13 cellular contexts compared by ENCODE assay signal in genomic region chr4:187380181-187380581, GRCh38.
DNase-seq lines count a peak whose midpoint lies in the region; ATAC-seq, FAIRE-seq and TF ChIP-seq lines count a peak whose summit lies in the region.
"Had no signal": no experiment of that assay in that cellular context is flagged by ENCODE, and none has a peak within 500 bp of the region (broad histone marks: within the 10 kb centered on the region; RNA-seq: fewer than 3 reads in every experiment).

No MANE protein-coding gene starts in this region.

- no peak overlapping the region for H3K27ac Mint-ChIP-seq in MCF 10A (ENCODE audit: low read depth, unreplicated experiment)
- H3K27ac Mint-ChIP-seq: B cell, IgD-negative memory B cell had no signal

- H3K27ac ChIP-seq in breast epithelium, result no peak overlapping the region
- no peak overlapping the region for H3K27ac ChIP-seq in RWPE2 (ENCODE audit: poor library complexity, severe bottlenecking)
- no peak overlapping the region for H3K27ac ChIP-seq in foreskin keratinocyte
- H3K27ac ChIP-seq: SK-N-MC had no signal

- no TSS peak for BruUV-seq in MCF 10A (replicated peaks; lab: Mats Ljungman, UMichigan)

- H3K36me3 ChIP-seq in breast epithelium, result no peaks in the 10 kb centered on the region
- H3K36me3 ChIP-seq in RWPE2 (ENCODE audit: low read depth), result no peaks in the 10 kb centered on the region
- H3K36me3 ChIP-seq: HAP-1 had no signal

- no peak overlapping the region for H3K4me3 Mint-ChIP-seq in MCF 10A (ENCODE audit: unreplicated experiment)
- H3K4me3 Mint-ChIP-seq: B cell, IgD-negative memory B cell had no signal

- H3K4me1 Mint-ChIP-seq in MCF 10A (ENCODE audit: insufficient read depth, unreplicated experiment), result no peaks in the 10 kb centered on the region
- H3K4me1 Mint-ChIP-seq: B cell, IgD-negative memory B cell had no signal

- intact Hi-C loops in MCF 10A (cut with micrococcal nuclease), result loop anchor here (1.0 kb wide), 1 partner anchor 655 kb away; no protein-coding TSS in a partner anchor
- intact Hi-C loops in breast epithelium (cut with DNase I; ENCODE audit: low total_unique reads), result no loop called here
- intact Hi-C loops in posterior vena cava (cut with DNase I), result no loop called here

- H3K9me3 ChIP-seq in breast epithelium (peaks cover 0 to 9% of the 10 kb centered on the region in 2 donors), RWPE2 (ENCODE audit: severe bottlenecking) (no peaks in the 10 kb centered on the region)
- H3K9me3 ChIP-seq: HAP-1 had no signal

- no peak for FAIRE-seq in frontal cortex (lab: Jason Lieb, UNC)

- H3K4me3 ChIP-seq in breast epithelium (no peak overlapping the region), RWPE2 (ENCODE audit: severe bottlenecking) (no peak overlapping the region)
- H3K4me3 ChIP-seq: HAP-1, SK-N-MC had no signal

- POLR2A ChIA-PET in MCF 10A (lab: Yijun Ruan, JAX), result no interaction called here

- H3K27me3 ChIP-seq in breast epithelium (no peaks in the 10 kb centered on the region), RWPE2 (ENCODE audit: insufficient read depth, poor library complexity, severe bottlenecking) (no peaks in the 10 kb centered on the region), foreskin keratinocyte (no peaks in the 10 kb centered on the region)

- H3K4me1 ChIP-seq in breast epithelium (no peaks in the 10 kb centered on the region), RWPE2 (ENCODE audit: insufficient read depth, poor library complexity, severe bottlenecking) (no peaks in the 10 kb centered on the region), foreskin keratinocyte (no peaks in the 10 kb centered on the region)
- H3K4me1 ChIP-seq: HAP-1 had no signal

- no peak for TF ChIP-seq CTCF in MCF 10A (IDR thresholded peaks at IDR 0.05; ENCODE audit: unreplicated experiment)
- no peak for TF ChIP-seq CTCF in breast epithelium (IDR thresholded peaks at IDR 0.05)
- TF ChIP-seq CTCF in RWPE2 (IDR thresholded peaks at IDR 0.05; ENCODE audit: poor library complexity, severe bottlenecking), result peak; percentile 22
- TF ChIP-seq CTCF in foreskin keratinocyte (conservative IDR thresholded peaks at IDR 0.05), result peak; percentile 56

- 0 out of 3 replicates have a peak, but pooled peaks have one; percentile 33 for ATAC-seq in RWPE2 (ENCODE audit: low read depth)
- ATAC-seq in foreskin keratinocyte, result peak; percentile 73

- H3K9me3 Mint-ChIP-seq in MCF 10A (ENCODE audit: unreplicated experiment), result no peaks in the 10 kb centered on the region

- no peak for TF ChIP-seq POLR2A in breast epithelium (IDR thresholded peaks at IDR 0.05)

- no peaks in the 10 kb centered on the region for H3K27me3 Mint-ChIP-seq in MCF 10A (ENCODE audit: insufficient read depth, unreplicated experiment)
- H3K27me3 Mint-ChIP-seq: B cell, IgD-negative memory B cell had no signal

- CTCF ChIA-PET in MCF 10A (lab: Yijun Ruan, JAX), result no interaction called here

- H3K36me3 Mint-ChIP-seq in MCF 10A (ENCODE audit: insufficient read depth, unreplicated experiment), result no peaks in the 10 kb centered on the region
- H3K36me3 Mint-ChIP-seq: IgD-negative memory B cell had no signal

- peak; percentile 38 for DNase-seq in MCF 10A (ENCODE audit: unreplicated experiment)
- no peak for DNase-seq in breast epithelium (ENCODE audit: low spot score in 2 of 2)
- DNase-seq in RWPE2 (ENCODE audit: low spot score), result no peak
- DNase-seq in foreskin keratinocyte, result peak in 1 of 2 donors; percentile 16
- DNase-seq in nucleus accumbens (lab: John Stamatoyannopoulos, UW), result no peak
- DNase-seq in posterior vena cava (ENCODE audit: low spot score), result no peak
- no peak for DNase-seq in frontal cortex (ENCODE audit: low spot score in 2 of 2)
- DNase-seq in HPDE6-E6E7 (ENCODE audit: extremely low spot score), result no peak
- DNase-seq: activated CD8-positive, alpha-beta memory T cell treated with anti-CD3 and anti-CD28 coated beads, Interleukin-2, amount 50 U/mL, for 4 hours had no signal

Comparison
In these comparisons a context has a peak if more than half of its experiments do, and no peak if none do; other contexts are left out.
1. CTCF ChIP-seq: peak in RWPE2 (single experiment) and foreskin keratinocyte (single experiment); none in MCF 10A (single experiment) and breast epithelium (0 of 3).